24 cellular contexts compared by ENCODE assay signal in genomic region chr2:217821536-217822147, GRCh38.
A peak's percentile ranks its signal among the peaks of the same experiment; 100 is the strongest.
DNase-seq lines count a peak whose midpoint lies in the region; ATAC-seq, FAIRE-seq and TF ChIP-seq lines count a peak whose summit lies in the region.
"Had no signal": no experiment of that assay in that cellular context is flagged by ENCODE, and none has a peak within 500 bp of the region (broad histone marks: within the 10 kb centered on the region; RNA-seq: fewer than 3 reads in every experiment).

No MANE protein-coding gene starts in this region.

- TF ChIP-seq CTCF in ascending aorta (IDR thresholded peaks at IDR 0.05) (no peak), esophagus squamous epithelium (IDR thresholded peaks at IDR 0.05) (no peak), osteoblast (IDR thresholded peaks at IDR 0.05; ENCODE audit: extremely low read depth, low read depth, low read length) (no peak), thyroid gland (IDR thresholded peaks at IDR 0.05) (no peak)

- ATAC-seq in GM18511 (IDR thresholded peaks at IDR 0.05; ENCODE audit: unreplicated experiment) = no peak
- ATAC-seq: activated naive CD4-positive, alpha-beta T cell treated with anti-CD3 and anti-CD28 coated beads, Interleukin-2, amount 50 U/mL, for 72 hours; activated T-helper 17 cell treated with anti-CD3 and anti-CD28 coated beads, Interleukin-2, amount 50 U/mL, for 72 hours; stimulated activated naive CD8-positive, alpha-beta T cell treated with anti-CD3 and anti-CD28 coated beads, Interleukin-15, Interleukin-2, amounts not matched to agents 100 U/mL and 50 U/mL, for 24 hours had no signal

- intact Hi-C loops in ascending aorta (cut with DNase I) (no loop called here), esophagus squamous epithelium (cut with DNase I) (no loop called here), thyroid gland (cut with DNase I) (no loop called here)

- H3K4me3 ChIP-seq in ascending aorta (no peak overlapping the region), esophagus squamous epithelium (no peak overlapping the region), osteoblast (ENCODE audit: insufficient read depth, low read length) (no peak overlapping the region), thyroid gland (replicated peaks in 1 of 3) (no peak overlapping the region)
- H3K4me3 ChIP-seq: hepatocyte, PC-9, uterus had no signal

- no peak for TF ChIP-seq POLR2A in esophagus squamous epithelium (IDR thresholded peaks at IDR 0.05)
- TF ChIP-seq POLR2A in thyroid gland (IDR thresholded peaks at IDR 0.05) = no peak
- TF ChIP-seq POLR2A in GM12891 (IDR thresholded peaks at IDR 0.05; ENCODE audit: low read depth, low read length) = no peak

- H3K4me2 ChIP-seq in osteoblast (ENCODE audit: insufficient read depth, low read length) = no peak overlapping the region
- H3K4me2 ChIP-seq: hepatocyte, PC-9 had no signal

- H3K27ac ChIP-seq in ascending aorta = peak overlapping the region; percentile 62 to 76
- H3K27ac ChIP-seq in esophagus squamous epithelium = peak overlapping the region in 3 of 4 donors; percentile 28 to 76 (median 66)
- H3K27ac ChIP-seq in osteoblast (ENCODE audit: low read depth, low read length) = peak overlapping the region; percentile 57
- H3K27ac ChIP-seq in thyroid gland = peak overlapping the region in 2 of 3 donors; percentile 68 to 85
- H3K27ac ChIP-seq: C4-2B, hepatocyte, PC-9 had no signal

- H2AFZ ChIP-seq in osteoblast (ENCODE audit: low read length) = no peak overlapping the region
- H2AFZ ChIP-seq: hepatocyte, PC-9 had no signal

- H3K36me3 ChIP-seq in ascending aorta (peaks cover 91 to 95% of the 10 kb centered on the region in 2 donors), esophagus squamous epithelium (peaks cover under 1 to 72% (median 15%) of the 10 kb centered on the region in 3 donors), osteoblast (ENCODE audit: insufficient read depth, low read length) (peaks cover 65% of the 10 kb centered on the region), thyroid gland (peaks cover 34 to 48% of the 10 kb centered on the region in 2 donors)
- H3K36me3 ChIP-seq: uterus had no signal

- peaks cover 34% of the 10 kb centered on the region for H4K20me1 ChIP-seq in osteoblast (ENCODE audit: insufficient read depth, low read length)

- H3K79me2 ChIP-seq in osteoblast (ENCODE audit: insufficient read depth, low read length) = no peaks in the 10 kb centered on the region
- H3K79me2 ChIP-seq: hepatocyte had no signal

- no peak for DNase-seq in ascending aorta (ENCODE audit: low spot score in 2 of 2)
- DNase-seq in esophagus squamous epithelium (lab: John Stamatoyannopoulos, UW) = no peak
- DNase-seq in osteoblast (ENCODE audit: insufficient read length, low spot score, missing footprints) = peak; percentile 39
- DNase-seq in thyroid gland = no peak
- no peak for DNase-seq in stimulated activated CD4-positive, alpha-beta T cell treated with anti-CD3 and anti-CD28 coated beads, Interleukin-2, amount 100 ng/mL, for 24 hours
- no peak for DNase-seq in GM12891 (ENCODE audit: insufficient read length, low spot score)
- DNase-seq: activated B cell treated with CpG ODN at 0.5 μM for 24 hours; activated CD4-positive, alpha-beta T cell treated with anti-CD3 and anti-CD28 coated beads, Interleukin-2, amount 50 U/mL, for 4 hours; activated CD8-positive, alpha-beta memory T cell treated with anti-CD3 and anti-CD28 coated beads, Interleukin-2, amount 50 U/mL, for 4 hours; DMS79 treated with DMSO at 0.1 percent for 48 hours; NCI-H1694; NCI-H510A treated with DMSO at 0.1 percent for 48 hours; occipital lobe; SIG-M5; stimulated activated naive CD8-positive, alpha-beta T cell treated with anti-CD3 and anti-CD28 coated beads, Interleukin-15, Interleukin-2, amounts not matched to agents 100 U/mL and 50 U/mL, for 24 hours; SW 1271; uterus had no signal

- WGBS in esophagus squamous epithelium, 2 donors = 86 to 91% methylated on average over 4 to 6 of the region's 12 CpGs
- 90 to 97% methylated on average over 8 of the region's 12 CpGs for WGBS in thyroid gland, 2 donors

- no peak for FAIRE-seq in GM12891 (lab: Jason Lieb, UNC)
- FAIRE-seq: H1 had no signal

- H3K9me3 ChIP-seq in ascending aorta (no peaks in the 10 kb centered on the region), esophagus squamous epithelium (no peaks in the 10 kb centered on the region), osteoblast (ENCODE audit: low read depth, low read length) (no peaks in the 10 kb centered on the region), thyroid gland (no peaks in the 10 kb centered on the region)
- H3K9me3 ChIP-seq: uterus had no signal

- H3K4me1 ChIP-seq in ascending aorta = peaks cover 12 to 47% of the 10 kb centered on the region in 2 donors
- H3K4me1 ChIP-seq in esophagus squamous epithelium = peaks cover 0 to 93% (median 33%) of the 10 kb centered on the region in 3 donors
- peaks cover 13% of the 10 kb centered on the region for H3K4me1 ChIP-seq in osteoblast (ENCODE audit: insufficient read depth, low read length)
- H3K4me1 ChIP-seq in thyroid gland = peaks cover 21 to 63% of the 10 kb centered on the region in 2 donors

- H3K27me3 ChIP-seq in ascending aorta = no peaks in the 10 kb centered on the region
- H3K27me3 ChIP-seq in esophagus squamous epithelium = no peaks in the 10 kb centered on the region
- no peaks in the 10 kb centered on the region for H3K27me3 ChIP-seq in osteoblast (ENCODE audit: insufficient read depth, low read length)
- H3K27me3 ChIP-seq in thyroid gland = no peaks in the 10 kb centered on the region
- H3K27me3 ChIP-seq: hepatocyte, uterus had no signal

TF ChIP-seq in GM12891, 5 proteins besides CTCF, POLR2A, EP300 and RAD21:
- no peak for TF ChIP-seq TAF1 (IDR thresholded peaks at IDR 0.05; ENCODE audit: low read depth, low read length)
- no peak for TF ChIP-seq POLR2AphosphoS5 (IDR thresholded peaks at IDR 0.05; ENCODE audit: low read depth, low read length)
- no peak for TF ChIP-seq PAX5 (IDR thresholded peaks at IDR 0.05; ENCODE audit: insufficient read depth, low read length, severe bottlenecking)
- no peak for TF ChIP-seq POU2F2 (IDR thresholded peaks at IDR 0.05; ENCODE audit: low read depth, low read length)
- no peak for TF ChIP-seq SPI1 (IDR thresholded peaks at IDR 0.05; ENCODE audit: low read depth, low read length)
TF ChIP-seq in GM12891: peak in this region for 0.
